In the genomic region with DNA sequence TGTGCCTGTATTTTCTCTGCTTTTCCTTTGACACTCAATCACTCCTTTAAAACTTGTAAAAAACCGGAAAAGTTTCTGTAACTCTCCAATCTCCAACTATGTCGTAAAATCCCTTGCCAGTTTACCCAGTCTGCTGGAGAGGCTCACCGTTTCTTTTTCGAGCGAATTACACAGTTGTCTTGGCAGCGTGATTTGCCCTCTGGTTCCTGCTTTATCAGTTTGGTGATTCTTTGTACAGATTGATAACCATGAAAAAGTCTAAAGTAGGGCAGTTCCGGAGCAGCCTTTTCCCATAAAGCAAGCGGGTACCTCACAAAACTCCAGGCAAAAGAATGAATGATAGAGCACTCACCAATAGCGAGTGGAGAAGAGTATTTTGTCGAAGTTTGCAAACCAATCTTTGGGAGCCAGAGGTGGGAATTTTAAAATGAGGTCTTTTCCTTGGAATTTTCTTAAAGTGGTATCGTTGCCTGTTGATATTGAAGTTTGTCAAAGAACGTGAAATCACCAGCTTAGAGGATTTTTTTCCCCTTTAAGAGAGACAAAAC, we compare ENCODE assay signal across 8 cellular contexts. TPM values are rescaled to one million over a fixed set of nuclear protein-coding genes. Genes with fewer than 3 reads are reported as not detected.
DNase-seq lines count a peak whose midpoint lies in the region; ATAC-seq and FAIRE-seq lines count a peak whose summit lies in the region.

A gene with protein sequence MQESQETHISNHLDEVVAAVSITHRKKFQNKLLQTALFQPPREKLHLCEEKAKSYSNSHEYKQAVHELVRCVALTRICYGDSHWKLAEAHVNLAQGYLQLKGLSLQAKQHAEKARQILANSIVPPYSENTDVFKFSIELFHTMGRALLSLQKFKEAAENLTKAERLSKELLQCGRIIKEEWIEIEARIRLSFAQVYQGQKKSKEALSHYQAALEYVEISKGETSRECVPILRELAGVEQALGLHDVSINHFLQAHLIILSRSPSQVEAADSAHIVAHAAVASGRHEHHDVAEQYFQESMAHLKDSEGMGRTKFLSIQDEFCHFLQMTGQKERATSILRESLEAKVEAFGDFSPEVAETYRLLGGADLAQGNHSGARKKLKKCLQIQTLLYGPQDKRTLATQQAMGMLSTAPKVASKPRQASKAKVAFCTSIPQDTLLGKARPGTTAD (minus strand): TSS at position 312 of the 548 bp plus-strand sequence. CDS start 20,869 bp downstream, outside the sequence.

- no peaks in the 10 kb centered on the region for H3K9me3 ChIP-seq in ES-I3 (ENCODE audit: control insufficient read depth, insufficient read depth, low read length)

- H3K9me3 Mint-ChIP-seq in stimulated activated memory B cell treated with anti-CD40 and anti-IgM and Interleukin-4, amounts not matched to agents 10 μg/mL and 1 μg/mL and 100 μg/mL, for 72 hours, result no peaks in the 10 kb centered on the region

- no peaks in the 10 kb centered on the region for H3K36me3 ChIP-seq in ES-I3 (ENCODE audit: insufficient read depth, low read length)

- peak within 1 kb of the TSS; percentile 90 for H3K9ac ChIP-seq in ES-I3 (ENCODE audit: low read depth, low read length)

- H3K4me1 ChIP-seq in ES-I3 (ENCODE audit: insufficient read depth, low read length), result peaks cover 13% of the 10 kb centered on the region; the same call in 1 of the 2 replicates

- H3K36me3 Mint-ChIP-seq in stimulated activated memory B cell treated with anti-CD40 and anti-IgM and Interleukin-4, amounts not matched to agents 10 μg/mL and 1 μg/mL and 100 μg/mL, for 72 hours, result no peaks in the 10 kb centered on the region

- H3K27ac Mint-ChIP-seq in stimulated activated memory B cell treated with anti-CD40 and anti-IgM and Interleukin-4, amounts not matched to agents 10 μg/mL and 1 μg/mL and 100 μg/mL, for 72 hours, result peak within 1 kb of the TSS; percentile 88

- H3K4me3 Mint-ChIP-seq in stimulated activated memory B cell treated with anti-CD40 and anti-IgM and Interleukin-4, amounts not matched to agents 10 μg/mL and 1 μg/mL and 100 μg/mL, for 72 hours, result no peak within 1 kb of the TSS

- peaks cover 25% of the 10 kb centered on the region for H3K4me1 Mint-ChIP-seq in stimulated activated memory B cell treated with anti-CD40 and anti-IgM and Interleukin-4, amounts not matched to agents 10 μg/mL and 1 μg/mL and 100 μg/mL, for 72 hours

- H3K27me3 Mint-ChIP-seq in stimulated activated memory B cell treated with anti-CD40 and anti-IgM and Interleukin-4, amounts not matched to agents 10 μg/mL and 1 μg/mL and 100 μg/mL, for 72 hours, result no peaks in the 10 kb centered on the region

- ATAC-seq in left colon (peak; percentile 43), HG02642 (IDR thresholded peaks at IDR 0.05; ENCODE audit: poor library complexity, unreplicated experiment) (no peak), GM21515 (IDR thresholded peaks at IDR 0.05; ENCODE audit: unreplicated experiment) (no peak)
- ATAC-seq in stimulated activated memory B cell treated with anti-CD40 and anti-IgM and Interleukin-4, amounts not matched to agents 10 μg/mL and 1 μg/mL and 100 μg/mL, for 72 hours, result no peak

- FAIRE-seq in colon (lab: Jason Lieb, UNC), result peak; percentile 57

- DNase-seq in NCI-H226 (peak; percentile 95), left colon (peak; percentile 31), NCI-H774 (lab: John Stamatoyannopoulos, UW) (no peak)

- intact Hi-C loops in left colon (cut with DNase I, micrococcal nuclease), result no loop called here

RNA-seq across cellular contexts. Expression of the gene that starts here (rescaled TPM):
- total RNA-seq in left colon, result 10 to 100 TPM; 16.0 to 18.6 TPM
